Comparison of ENCODE assay signal across 16 cellular contexts in the genomic region with DNA sequence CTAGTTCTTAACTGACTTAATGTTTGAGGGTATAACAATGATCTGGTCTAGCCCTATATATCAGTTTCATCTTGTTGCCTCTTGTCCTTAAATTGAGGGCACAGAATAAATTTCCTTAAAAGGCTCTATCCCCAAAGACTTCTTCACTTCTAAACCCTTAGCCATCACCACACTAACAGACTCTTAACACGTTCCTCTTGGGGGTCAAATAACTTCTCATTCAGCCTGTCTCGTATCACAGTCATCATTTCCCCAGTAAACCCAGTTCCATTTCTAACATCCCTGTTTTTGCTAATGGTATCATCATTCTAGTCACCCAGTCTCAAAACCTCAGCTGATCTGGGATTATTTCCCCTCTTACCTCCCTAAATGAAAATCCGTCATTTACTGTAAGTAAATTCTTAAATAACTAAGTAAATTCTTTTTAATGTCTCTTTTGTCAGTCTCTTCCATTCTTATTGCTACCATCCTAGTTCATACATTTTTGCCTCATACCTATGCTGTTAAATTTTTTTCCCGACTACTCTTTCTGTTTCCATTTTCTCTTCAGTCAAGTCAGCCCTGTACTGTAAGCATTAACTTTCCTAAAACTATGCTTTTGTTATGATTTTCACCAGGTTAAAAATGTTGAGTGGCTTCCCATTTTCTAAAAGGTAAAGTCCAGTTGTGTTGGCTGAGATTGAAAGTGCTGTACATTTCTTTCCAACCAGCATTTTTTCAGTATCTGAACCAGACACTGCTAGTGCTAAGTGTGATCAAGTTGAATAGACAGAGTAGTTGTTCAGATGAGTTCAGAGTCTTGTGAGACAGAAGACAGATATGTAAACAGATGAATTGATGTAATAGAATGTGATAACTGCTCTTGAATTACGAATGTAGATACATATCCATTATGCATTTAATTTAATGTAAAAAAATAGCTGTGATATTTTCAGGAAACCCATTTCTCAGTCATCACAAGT. TPM values are rescaled to one million over a fixed set of nuclear protein-coding genes. Genes with fewer than 3 reads are reported as not detected.
A peak's percentile ranks its signal among the peaks of the same experiment; 100 is the strongest.
DNase-seq lines count a peak whose midpoint lies in the region; ATAC-seq and TF ChIP-seq lines count a peak whose summit lies in the region.
"Had no signal": no experiment of that assay in that cellular context is flagged by ENCODE, and none has a peak within 500 bp of the region (broad histone marks: within the 10 kb centered on the region; RNA-seq: fewer than 3 reads in every experiment).

No MANE protein-coding gene starts in this region.

- peaks cover 69% of the 10 kb centered on the region for H3K4me1 Mint-ChIP-seq in osteocyte (ENCODE audit: unreplicated experiment)
- H3K4me1 Mint-ChIP-seq: central memory CD8-positive, alpha-beta T cell had no signal

- H3K36me3 ChIP-seq in adipocyte (ENCODE audit: control insufficient read depth, insufficient read depth, low read length, severe bottlenecking) (no peaks in the 10 kb centered on the region), HAP-1 (replicated peaks) (no peaks in the 10 kb centered on the region)
- H3K36me3 ChIP-seq: gastroesophageal sphincter, upper lobe of right lung had no signal

- no peak overlapping the region for H3K4me3 Mint-ChIP-seq in osteocyte (ENCODE audit: unreplicated experiment)
- H3K4me3 Mint-ChIP-seq: activated T-helper 1 cell treated with anti-CD3 and anti-CD28 coated beads, Interleukin-12 subunit alpha, Interleukin-12 subunit beta, Interleukin-2, Interleukin-4 antibody, amounts not matched to agents 30 ng/mL and 10 ng/mL and 1 ng/mL, durations not matched to agents 14 hours and 24 hours and 36 hours; central memory CD8-positive, alpha-beta T cell had no signal

- H3K4me1 ChIP-seq in adipocyte (ENCODE audit: control insufficient read depth, insufficient read depth, low read length) (peaks cover 21% of the 10 kb centered on the region), HAP-1 (peaks cover 60% of the 10 kb centered on the region)

- DNase-seq in adipocyte (ENCODE audit: low read depth) (peak; percentile 34), osteocyte (ENCODE audit: extremely low spot score, unreplicated experiment) (no peak), HAP-1 (ENCODE audit: low spot score in 2 of 2) (no peak), globus pallidus (ENCODE audit: low spot score) (no peak), NCI-H524 (lab: John Stamatoyannopoulos, UW) (no peak)
- DNase-seq in stimulated activated CD4-positive, alpha-beta T cell treated with anti-CD3 and anti-CD28 coated beads, Interleukin-15, amount 100 ng/mL, for 24 hours = no peak
- DNase-seq: activated CD4-positive, CD25-positive, alpha-beta regulatory T cell; COR-L47; NCI-H446 treated with DMSO at 0.1 percent for 48 hours; upper lobe of right lung had no signal

- no peak for TF ChIP-seq CTCF in osteocyte (IDR thresholded peaks at IDR 0.05)

- H3K27ac Mint-ChIP-seq in osteocyte (ENCODE audit: unreplicated experiment) = peak overlapping the region; percentile 78
- H3K27ac Mint-ChIP-seq: activated T-helper 1 cell treated with anti-CD3 and anti-CD28 coated beads, Interleukin-12 subunit alpha, Interleukin-12 subunit beta, Interleukin-2, Interleukin-4 antibody, amounts not matched to agents 30 ng/mL and 10 ng/mL and 1 ng/mL, durations not matched to agents 14 hours and 24 hours and 36 hours had no signal

- in situ Hi-C loops in HAP-1 (cut with MboI; ENCODE audit: low sequenced_read_pairs) = no loop called here

- H3K27me3 Mint-ChIP-seq in osteocyte (ENCODE audit: unreplicated experiment) = no peaks in the 10 kb centered on the region

- no peaks in the 10 kb centered on the region for H3K9me3 Mint-ChIP-seq in osteocyte (ENCODE audit: unreplicated experiment)
- H3K9me3 Mint-ChIP-seq: activated T-helper 1 cell treated with anti-CD3 and anti-CD28 coated beads, Interleukin-12 subunit alpha, Interleukin-12 subunit beta, Interleukin-2, Interleukin-4 antibody, amounts not matched to agents 30 ng/mL and 10 ng/mL and 1 ng/mL, durations not matched to agents 14 hours and 24 hours and 36 hours; central memory CD8-positive, alpha-beta T cell had no signal

- peak; percentile 61 for ATAC-seq in GM19023 (IDR thresholded peaks at IDR 0.05; ENCODE audit: unreplicated experiment)
- ATAC-seq in HG02678 (IDR thresholded peaks at IDR 0.05; ENCODE audit: unreplicated experiment) = peak; percentile 63
- ATAC-seq: gastroesophageal sphincter, Right ventricle myocardium inferior, upper lobe of right lung had no signal

- peaks cover 3% of the 10 kb centered on the region for H3K36me3 Mint-ChIP-seq in osteocyte (ENCODE audit: unreplicated experiment)

- H3K9ac ChIP-seq in adipocyte (ENCODE audit: low read length) = no peak overlapping the region

- H3K4me3 ChIP-seq in adipocyte (ENCODE audit: low read length) (no peak overlapping the region), HAP-1 (no peak overlapping the region)
- H3K4me3 ChIP-seq: gastroesophageal sphincter, upper lobe of right lung had no signal

- H3K9me3 ChIP-seq in adipocyte (ENCODE audit: control insufficient read depth, low read length) (no peaks in the 10 kb centered on the region), HAP-1 (no peaks in the 10 kb centered on the region)
- H3K9me3 ChIP-seq: gastroesophageal sphincter, upper lobe of right lung had no signal

- H3K27me3 ChIP-seq in adipocyte (replicated peaks; ENCODE audit: control insufficient read depth, insufficient read depth, low read length) (no peaks in the 10 kb centered on the region), HAP-1 (ENCODE audit: low read depth) (no peaks in the 10 kb centered on the region)
- H3K27me3 ChIP-seq: gastroesophageal sphincter, upper lobe of right lung had no signal

RNA-seq across cellular contexts. Expression of gene CTTNBP2NL, which starts 6.9 kb away (rescaled TPM):
- total RNA-seq in osteocyte = 50.6 and 54.2 TPM in 2 replicates
